In genomic region chr1:42970143-42970542, GRCh38 we compare ENCODE assay signal across 27 cellular contexts. TPM values are rescaled to one million over a fixed set of nuclear protein-coding genes. Genes with fewer than 3 reads are reported as not detected.
DNase-seq lines count a peak whose midpoint lies in the region; ATAC-seq, FAIRE-seq and TF ChIP-seq lines count a peak whose summit lies in the region.
"Had no signal": no experiment of that assay in that cellular context is flagged by ENCODE, and none has a peak within 500 bp of the region (broad histone marks: within the 10 kb centered on the region; RNA-seq: fewer than 3 reads in every experiment).

No MANE protein-coding gene starts in this region.

- H2BK120ac ChIP-seq in mesendoderm (ENCODE audit: low read depth, low read length), result no peak overlapping the region

- H3K79me1 ChIP-seq in mesendoderm (ENCODE audit: low read length), result no peaks in the 10 kb centered on the region

- peak overlapping the region; percentile 35 for H3K56ac ChIP-seq in mesendoderm (ENCODE audit: low read length)

- TF ChIP-seq RAD21 in K562 (CRISPR knock-in tag; conservative IDR thresholded peaks at IDR 0.05 in 1 of 2, IDR thresholded peaks at IDR 0.05 in 1 of 2), result no peak

- FAIRE-seq in K562 (lab: Jason Lieb, UNC), result no peak
- no peak for FAIRE-seq in GM19239 (lab: Jason Lieb, UNC)
- FAIRE-seq: G401.6 had no signal

- H2AK5ac ChIP-seq in mesendoderm (ENCODE audit: low read length), result no peak overlapping the region

- H3K36me3 ChIP-seq in MM.1S (replicated peaks; ENCODE audit: insufficient read depth, low read length) (no peaks in the 10 kb centered on the region), K562 (ENCODE audit: control insufficient read depth, insufficient read depth, low read length) (no peaks in the 10 kb centered on the region; the same call in 2 of the 3 replicates), mesendoderm (ENCODE audit: control insufficient read depth, insufficient read depth, low read length) (no peaks in the 10 kb centered on the region), spleen (no peaks in the 10 kb centered on the region), stomach (no peaks in the 10 kb centered on the region)
- H3K36me3 ChIP-seq: HAP-1 had no signal

- no peak for ATAC-seq in K562

- H3K27ac ChIP-seq in MM.1S (ENCODE audit: low read length) (no peak overlapping the region), K562 (ENCODE audit: extremely low read depth, low read depth, low read length) (no peak overlapping the region), mesendoderm (ENCODE audit: low read depth, low read length) (no peak overlapping the region), spleen (no peak overlapping the region), stomach (no peak overlapping the region)
- H3K27ac ChIP-seq: GM23248, HL-60, PC-9, SK-N-MC had no signal

- H2BK15ac ChIP-seq in mesendoderm (replicated peaks; ENCODE audit: low read depth), result no peak overlapping the region

- H3K9me2 ChIP-seq in MM.1S (replicated peaks; ENCODE audit: insufficient read depth, low read length), result no peaks in the 10 kb centered on the region

- peaks cover 6% of the 10 kb centered on the region; the same call in 1 of the 2 replicates for H3F3A ChIP-seq in MM.1S (ENCODE audit: insufficient read depth, low read length)

- H4K5ac ChIP-seq in mesendoderm (ENCODE audit: low read length), result no peak overlapping the region

- H3K4me3 ChIP-seq in MM.1S (ENCODE audit: low read length) (no peak overlapping the region), K562 (no peak overlapping the region), mesendoderm (ENCODE audit: low read length) (no peak overlapping the region), spleen (no peak overlapping the region), stomach (no peak overlapping the region)
- H3K4me3 ChIP-seq: GM23248, HAP-1, PC-9, SK-N-MC had no signal

- TF ChIP-seq CTCF in MM.1S (IDR thresholded peaks at IDR 0.05; ENCODE audit: low read length) (no peak), K562 (IDR thresholded peaks at IDR 0.05 in 2 of 3, conservative IDR thresholded peaks at IDR 0.05 in 1 of 3; ENCODE audit: insufficient read depth in 2 of 3, low read depth in 1 of 3, low read length in 3 of 3) (no peak), spleen (IDR thresholded peaks at IDR 0.05 in 8 of 11, conservative IDR thresholded peaks at IDR 0.05 in 3 of 11) (no peak), stomach (IDR thresholded peaks at IDR 0.05) (no peak)

- H3K4me2 ChIP-seq in MM.1S (ENCODE audit: low read depth, low read length), result no peak overlapping the region
- H3K4me2 ChIP-seq in K562 (ENCODE audit: insufficient read depth, low read length), result no peak overlapping the region
- H3K4me2 ChIP-seq in mesendoderm (ENCODE audit: low read length), result no peak overlapping the region
- H3K4me2 ChIP-seq: PC-9 had no signal

- CTCF ChIA-PET in K562 (lab: Yijun Ruan, JAX; ENCODE audit: low intra/inter-chr PET ratio), result no interaction called here

- H3K4me1 ChIP-seq in MM.1S (ENCODE audit: low read length), result peaks cover 5% of the 10 kb centered on the region; the same call in 1 of the 2 replicates
- H3K4me1 ChIP-seq in K562 (replicated peaks in 1 of 2; ENCODE audit: control insufficient read depth in 2 of 2, insufficient read depth in 2 of 2, low read length in 2 of 2), result peaks cover 23 to 25% of the 10 kb centered on the region in 2 experiments
- H3K4me1 ChIP-seq in mesendoderm (ENCODE audit: control insufficient read depth, low read depth, low read length), result no peaks in the 10 kb centered on the region
- H3K4me1 ChIP-seq in spleen, result no peaks in the 10 kb centered on the region
- H3K4me1 ChIP-seq in stomach, result peaks cover 0 to 24% (median 5%) of the 10 kb centered on the region in 4 donors
- H3K4me1 ChIP-seq: HAP-1 had no signal

- no peak for TF ChIP-seq EP300 in K562 (IDR thresholded peaks at IDR 0.05; ENCODE audit: low read length)
- no peak for TF ChIP-seq EP300 in stomach (IDR thresholded peaks at IDR 0.05)

- H3K79me2 ChIP-seq in MM.1S (ENCODE audit: low read length) (no peaks in the 10 kb centered on the region), K562 (ENCODE audit: control insufficient read depth, insufficient read depth, low read length) (no peaks in the 10 kb centered on the region), mesendoderm (ENCODE audit: control insufficient read depth, insufficient read depth, low read length) (no peaks in the 10 kb centered on the region)

- no peaks in the 10 kb centered on the region for H3K9me3 ChIP-seq in MM.1S (replicated peaks; ENCODE audit: insufficient read depth, low read length)
- no peaks in the 10 kb centered on the region for H3K9me3 ChIP-seq in K562 (replicated peaks; ENCODE audit: control insufficient read depth, insufficient read depth, low read depth, low read length)
- no peaks in the 10 kb centered on the region for H3K9me3 ChIP-seq in spleen
- H3K9me3 ChIP-seq in stomach, result no peaks in the 10 kb centered on the region
- H3K9me3 ChIP-seq: Caco-2, HAP-1 had no signal

- no peak overlapping the region for H3K4ac ChIP-seq in mesendoderm (ENCODE audit: low read depth, low read length)

- no peak overlapping the region for H2BK5ac ChIP-seq in mesendoderm (ENCODE audit: low read length)

- TF ChIP-seq POLR2A in K562 (conservative IDR thresholded peaks at IDR 0.05), result no peak
- TF ChIP-seq POLR2A in spleen (IDR thresholded peaks at IDR 0.05), result no peak
- TF ChIP-seq POLR2A in stomach (IDR thresholded peaks at IDR 0.05), result no peak

- H2AFZ ChIP-seq in MM.1S (ENCODE audit: low read length) (no peak overlapping the region), K562 (ENCODE audit: low read depth, low read length) (no peak overlapping the region)
- H2AFZ ChIP-seq: GM23248, PC-9 had no signal

- no peak overlapping the region for H3K23ac ChIP-seq in mesendoderm (ENCODE audit: low read length)

- peak; percentile 25 for DNase-seq in MM.1S
- DNase-seq in K562 (ENCODE audit: extremely low read depth in 1 of 4, low spot score in 3 of 4), result peak in 3 of 4 experiments; percentile 38 to 53 (median 47)
- DNase-seq in mesendoderm, result no peak
- DNase-seq in spleen, result peak; percentile 27
- no peak for DNase-seq in GM19239 (ENCODE audit: insufficient read length, low spot score)
- no peak for DNase-seq in SKM-1 (lab: John Stamatoyannopoulos, UW; ENCODE audit: unreplicated experiment)
- no peak for DNase-seq in activated gamma-delta T cell treated with Interleukin-2 at 50 U/mL for 16 hours
- DNase-seq in stomach, result no peak
- DNase-seq: C1 segment of cervical spinal cord; Caco-2; CD4-positive, alpha-beta memory T cell; GM23248; Kasumi-1; MV-4-11; NCI-H1105; NCI-H1436 treated with DMSO at 0.1 percent for 48 hours; NCI-H1930; NCI-H2107; NCI-H446; NCI-H524 treated with DMSO at 0.1 percent for 48 hours; NCI-H774; PC-9; SIG-M5 had no signal

- POLR2A ChIA-PET in K562 (lab: Yijun Ruan, JAX), result interaction anchor here (0.9 to 1.0 kb wide), 2 partner anchors 8 to 23 kb away, joined by 3 to 5 read pairs; no protein-coding TSS in a partner anchor

- 62% methylated on average over 4 of the region's 4 CpGs for WGBS in K562 (ENCODE audit: insufficient coverage, low coverage, missing lambda C conversion rate)
- WGBS in mesendoderm (ENCODE audit: extremely low coverage, insufficient coverage, low lambda C conversion rate), result no CpG with 5 or more reads among the region's 4 CpGs
- 85 to 93% (median 91%) methylated on average over 4 of the region's 4 CpGs for WGBS in spleen, 5 donors
- WGBS in stomach, 5 donors, result 86 to 97% (median 89%) methylated on average over 4 of the region's 4 CpGs

- H4K8ac ChIP-seq in mesendoderm (ENCODE audit: low read depth, low read length), result no peak overlapping the region

- no peaks in the 10 kb centered on the region for H3K9me1 ChIP-seq in K562 (ENCODE audit: control insufficient read depth, insufficient read depth, low read length)

- H3K9ac ChIP-seq in MM.1S (ENCODE audit: low read length) (no peak overlapping the region), K562 (ENCODE audit: insufficient read depth in 1 of 2, low read depth in 2 of 2, low read length in 2 of 2) (no peak overlapping the region), mesendoderm (ENCODE audit: low read length) (no peak overlapping the region)
- H3K9ac ChIP-seq: GM23248 had no signal

- BruUV-seq in K562 (replicated peaks; lab: Mats Ljungman, UMichigan), result no TSS peak

- in situ Hi-C loops in K562 (cut with MboI), result no loop called here

- no peaks in the 10 kb centered on the region for H3K27me3 ChIP-seq in MM.1S (replicated peaks; ENCODE audit: insufficient read depth, low read length)
- H3K27me3 ChIP-seq in K562 (ENCODE audit: control insufficient read depth in 2 of 2, insufficient read depth in 2 of 2, low read length in 2 of 2), result no peaks in the 10 kb centered on the region
- H3K27me3 ChIP-seq in mesendoderm (ENCODE audit: insufficient read depth, low read length, poor library complexity), result no peaks in the 10 kb centered on the region
- no peaks in the 10 kb centered on the region for H3K27me3 ChIP-seq in spleen (replicated peaks in 1 of 7)
- no peaks in the 10 kb centered on the region for H3K27me3 ChIP-seq in stomach

- H3K18ac ChIP-seq in mesendoderm (ENCODE audit: low read length), result no peak overlapping the region

- H4K20me1 ChIP-seq in MM.1S (ENCODE audit: insufficient read depth, low read length) (no peaks in the 10 kb centered on the region), K562 (replicated peaks; ENCODE audit: control insufficient read depth, insufficient read depth, low read length) (no peaks in the 10 kb centered on the region)

- intact Hi-C loops in K562 (cut with micrococcal nuclease), result no loop called here
- intact Hi-C loops in spleen (cut with DNase I; ENCODE audit: low total_unique reads), result no loop called here
- intact Hi-C loops in stomach (cut with DNase I; ENCODE audit: low total_unique reads), result no loop called here

RNA-seq across cellular contexts. Expression of gene SLC2A1, which starts 11.5 kb away (rescaled TPM):
- total RNA-seq in K562 (2011; cell fraction: chromatin; rRNA removed; ENCODE audit: low replicate concordance), result 278 and 566 TPM in 2 replicates
- total RNA-seq in K562 (2011; cell fraction: nucleolus; rRNA removed), result 420 and 508 TPM in 2 replicates
- 435 and 495 TPM in 2 replicates for total RNA-seq in K562 (2011; cell fraction: nucleoplasm; rRNA removed)
- 93.1 and 145 TPM in 2 replicates for total RNA-seq in K562 (2014; rRNA removed)
- total RNA-seq in K562 (2014; rRNA removed; fragmentation: Illumina TruSeq; extraction: Trizol), result 39.4 and 42.8 TPM in 2 replicates
- 34.9 and 37.4 TPM in 2 replicates for total RNA-seq in K562 (2015; rRNA removed; fragmentation: Illumina TruSeq; extraction: Trizol)
- 141 and 153 TPM in 2 replicates for total RNA-seq in K562 (2021)
- 53.4 and 142 TPM in 2 replicates for polyA plus RNA-seq in K562 (2011; rRNA removed)
- 95.7 and 144 TPM in 2 replicates for polyA plus RNA-seq in K562 (2011; cell fraction: cytosol; rRNA removed)
- 174 and 230 TPM in 2 replicates for polyA plus RNA-seq in K562 (2011; cell fraction: nucleus; rRNA removed)
- polyA plus RNA-seq in K562 (2012), result 54.8 and 81.2 TPM in 2 replicates
- polyA plus RNA-seq in K562 (2014; fragmentation: Illumina TruSeq; extraction: Trizol), result 73.4 and 73.6 TPM in 2 replicates
- polyA plus RNA-seq in K562 (2014; fragmentation: Nextera tagmentation; extraction: Ambion mirVana), result 10 to 100 TPM; 12.6 to 22.9 TPM
- polyA plus RNA-seq in K562 (2014; rRNA removed), result 48.0 and 52.8 TPM in 2 replicates
- 56.6 and 73.8 TPM in 2 replicates for polyA minus RNA-seq in K562 (2011; rRNA and poly(A)+ RNA removed)
- 98.1 and 111 TPM in 2 replicates for polyA minus RNA-seq in K562 (2011; cell fraction: cytosol; rRNA and poly(A)+ RNA removed)
- polyA minus RNA-seq in K562 (2011; cell fraction: nucleus; rRNA and poly(A)+ RNA removed), result 86.4 and 99.1 TPM in 2 replicates
- polyA plus RNA-seq in mesendoderm (2013, experiment 1 of 2), result 253 TPM
- 262 TPM for polyA plus RNA-seq in mesendoderm (2013, experiment 2 of 2)
- total RNA-seq in spleen, result 100 to 1,000 TPM in 3 of 7 donors, 10 to 100 TPM in 4; 26.2 to 142 (median 83.1) TPM
- polyA plus RNA-seq in spleen, result 10 to 100 TPM; 18.3 to 31.0 (median 19.5) TPM
- total RNA-seq in stomach, result 10 to 100 TPM in 3 of 5 donors, 1 to 10 TPM in 2; 1.2 to 32.5 (median 28.1) TPM
- 10 to 100 TPM in 1 of 3 donors, 1 to 10 TPM in 2; 4.3 to 39.8 (median 8.4) TPM for polyA plus RNA-seq in stomach

Comparison
In these comparisons a context has a peak if more than half of its experiments do, and no peak if none do; other contexts are left out.
1. DNase-seq: peak in MM.1S (single experiment), K562 (3 of 4) and spleen (single experiment); none in mesendoderm (single experiment), GM19239 (single experiment), SKM-1 (single experiment), activated gamma-delta T cell treated with Interleukin-2 at 50 U/mL for 16 hours (single experiment) and stomach (single experiment).